Comparison of ENCODE assay signal across 8 cellular contexts in genomic region chr7:105521731-105522458, GRCh38. TPM values are rescaled to one million over a fixed set of nuclear protein-coding genes. Genes with fewer than 3 reads are reported as not detected.
A peak's percentile ranks its signal among the peaks of the same experiment; 100 is the strongest.
DNase-seq lines count a peak whose midpoint lies in the region; ATAC-seq and TF ChIP-seq lines count a peak whose summit lies in the region.

TSS of gene PUS7 (minus strand) at chr7:105522271. CDS start at chr7:105508512, 13,759 bp downstream.

- H3K9me3 ChIP-seq in stomach, result no peaks in the 10 kb centered on the region

- H3K4me1 ChIP-seq in GM23338 (ENCODE audit: insufficient read depth) (0 out of 2 replicates have a peak, but pooled peaks cover 5% of the 10 kb centered on the region), stomach (peaks cover 13 to 21% (median 18%) of the 10 kb centered on the region in 4 donors)

- 0 out of 2 replicates have a peak, but pooled peaks cover 6% of the 10 kb centered on the region for H3F3A ChIP-seq in GM23338 (replicated peaks; ENCODE audit: low read depth)

- no peak for TF ChIP-seq POLR2A in stomach (IDR thresholded peaks at IDR 0.05)

- H3K36me3 ChIP-seq in GM23338 (ENCODE audit: insufficient read depth) (peaks cover 7% of the 10 kb centered on the region), stomach (no peaks in the 10 kb centered on the region)

- H3K9me3 Mint-ChIP-seq in GM23338 (peaks cover 6% of the 10 kb centered on the region; the same call in 2 of the 3 replicates), neural crest cell (peaks cover 2% of the 10 kb centered on the region)

- H3K27me3 Mint-ChIP-seq in GM23338 (ENCODE audit: insufficient read depth, low read depth, poor library complexity), result peaks cover 7% of the 10 kb centered on the region
- peaks cover 3% of the 10 kb centered on the region for H3K27me3 Mint-ChIP-seq in neural crest cell (ENCODE audit: low read depth)

- H3K4me1 Mint-ChIP-seq in GM23338, result peaks cover 10% of the 10 kb centered on the region; the same call in 2 of the 3 replicates
- peaks cover 22% of the 10 kb centered on the region for H3K4me1 Mint-ChIP-seq in neural crest cell

- POLR2A ChIA-PET in RWPE1 (lab: Yijun Ruan, JAX; ENCODE audit: low non-redundant PET), result interaction anchor here (0.6 kb wide), 1 partner anchor 102 kb away, joined by 3 read pairs; no protein-coding TSS in a partner anchor

- CTCF ChIA-PET in RWPE1 (lab: Yijun Ruan, JAX), result no interaction called here

- H3K4me2 ChIP-seq in GM23338, result peak within 1 kb of the TSS; percentile 78

- peaks cover 47% of the 10 kb centered on the region for H3K79me2 ChIP-seq in GM23338 (replicated peaks; ENCODE audit: insufficient read depth)

- H3K9me2 ChIP-seq in GM23338 (ENCODE audit: insufficient read depth), result no peaks in the 10 kb centered on the region

- H3K4me3 ChIP-seq in GM23338 (peak within 1 kb of the TSS; percentile 98), stomach (peak within 1 kb of the TSS; percentile 75 to 90 (median 82))

- no peak for TF ChIP-seq EP300 in stomach (IDR thresholded peaks at IDR 0.05)

- H3K27ac Mint-ChIP-seq in GM23338 (peak within 1 kb of the TSS; percentile 99), neural crest cell (ENCODE audit: unreplicated experiment) (peak within 1 kb of the TSS; percentile 99)

- no peak for TF ChIP-seq CTCF in GM23338 (conservative IDR thresholded peaks at IDR 0.05; ENCODE audit: low read depth in 2 of 2)
- no peak for TF ChIP-seq CTCF in RWPE1 (conservative IDR thresholded peaks at IDR 0.05; ENCODE audit: low read depth)
- TF ChIP-seq CTCF in neural crest cell (conservative IDR thresholded peaks at IDR 0.05), result no peak
- no peak for TF ChIP-seq CTCF in stomach (IDR thresholded peaks at IDR 0.05)

- intact Hi-C loops in stomach (cut with DNase I; ENCODE audit: low total_unique reads), result no loop called here

- DNase-seq in EH (ENCODE audit: low read depth), result peak; percentile 90
- DNase-seq in GM23338 (ENCODE audit: low spot score), result peak; percentile 95
- peak; percentile 89 for DNase-seq in LHCN-M2 (ENCODE audit: low read depth)
- peak; percentile 93 for DNase-seq in RWPE1 (ENCODE audit: low spot score)
- DNase-seq in activated effector memory CD4-positive, alpha-beta T cell treated with anti-CD3 and anti-CD28 coated beads, Interleukin-2, amount 50 U/mL, for 16 hours, result peak; percentile 93
- DNase-seq in fibroblast of the conjunctiva (ENCODE audit: low read depth), result peak; percentile 70
- DNase-seq in neural crest cell (ENCODE audit: low read depth, low spot score), result peak; percentile 74
- DNase-seq in stomach, result peak; percentile 90

- H3K4me3 Mint-ChIP-seq in GM23338, result peak within 1 kb of the TSS; percentile 99
- H3K4me3 Mint-ChIP-seq in neural crest cell, result peak within 1 kb of the TSS; percentile 98

- H3K36me3 Mint-ChIP-seq in GM23338 (ENCODE audit: low read depth), result peaks cover 31% of the 10 kb centered on the region
- peaks cover 9% of the 10 kb centered on the region for H3K36me3 Mint-ChIP-seq in neural crest cell (ENCODE audit: low read depth)

- H3K27ac ChIP-seq in GM23338 (ENCODE audit: low read depth), result peak within 1 kb of the TSS; percentile 87
- H3K27ac ChIP-seq in RWPE1, result peak within 1 kb of the TSS; percentile 88
- peak within 1 kb of the TSS; percentile 91 to 98 (median 92) for H3K27ac ChIP-seq in stomach

- WGBS in stomach, 5 donors, result 0 to 1% (median 0%) methylated on average over 30 to 96 of the region's 96 CpGs

- ATAC-seq in GM23338, result peak; percentile 93

- H3K27me3 ChIP-seq in GM23338 (ENCODE audit: insufficient read depth) (0 out of 2 replicates have a peak, but pooled peaks cover 5% of the 10 kb centered on the region), stomach (no peaks in the 10 kb centered on the region)

- H2AFZ ChIP-seq in GM23338, result peak within 1 kb of the TSS; percentile 94

- peaks cover 20% of the 10 kb centered on the region for H4K20me1 ChIP-seq in GM23338 (replicated peaks; ENCODE audit: insufficient read depth)

TF ChIP-seq in GM23338, 12 proteins besides CTCF, POLR2A, EP300 and RAD21 (continues in another document):
- TF ChIP-seq REST (IDR thresholded peaks at IDR 0.05; ENCODE audit: unreplicated experiment) (peak; percentile 1), ZNF114 (CRISPR knock-in tag; IDR thresholded peaks at IDR 0.05) (no peak), STAT1 (IDR thresholded peaks at IDR 0.05; ENCODE audit: unreplicated experiment) (no peak), ZNF331 (CRISPR knock-in tag; IDR thresholded peaks at IDR 0.05; ENCODE audit: low read depth) (no peak), NANOG (IDR thresholded peaks at IDR 0.05; ENCODE audit: borderline replicate concordance) (no peak), POLR2AphosphoS5 (IDR thresholded peaks at IDR 0.05; ENCODE audit: low read depth) (peak; percentile 96)

RNA-seq across cellular contexts. Expression of gene PUS7, which starts in this region (rescaled TPM):
- 54.3 and 62.2 TPM in 2 replicates for total RNA-seq in GM23338 (2014; rRNA removed; shearing (Covaris generic))
- polyA plus RNA-seq in GM23338 (2016; fragmentation: Nextera tagmentation; extraction: Ambion mirVana), result 25.9 and 34.8 TPM in 2 replicates
- 32.6 and 36.7 TPM in 2 replicates for total RNA-seq in LHCN-M2 (2014; rRNA removed)
- 6.8 TPM for polyA plus RNA-seq in LHCN-M2 (2012)
- 38.0 and 44.0 TPM in 2 replicates for total RNA-seq in neural crest cell
- total RNA-seq in stomach, result 10 to 100 TPM in 4 of 5 donors, under 1 TPM in 1; 0.58 to 24.2 (median 16.1) TPM
- polyA plus RNA-seq in stomach, result 1 to 10 TPM; 3.5 to 5.5 (median 4.6) TPM

Comparison
In these comparisons a context has a peak if more than half of its experiments do, and no peak if none do; other contexts are left out.
1. Peak in every context shown above with its lines: DNase-seq, ATAC-seq, H3K4me3 ChIP-seq and H3K27ac ChIP-seq.